Comparison of ENCODE assay signal across 1 cellular context in the genomic region with DNA sequence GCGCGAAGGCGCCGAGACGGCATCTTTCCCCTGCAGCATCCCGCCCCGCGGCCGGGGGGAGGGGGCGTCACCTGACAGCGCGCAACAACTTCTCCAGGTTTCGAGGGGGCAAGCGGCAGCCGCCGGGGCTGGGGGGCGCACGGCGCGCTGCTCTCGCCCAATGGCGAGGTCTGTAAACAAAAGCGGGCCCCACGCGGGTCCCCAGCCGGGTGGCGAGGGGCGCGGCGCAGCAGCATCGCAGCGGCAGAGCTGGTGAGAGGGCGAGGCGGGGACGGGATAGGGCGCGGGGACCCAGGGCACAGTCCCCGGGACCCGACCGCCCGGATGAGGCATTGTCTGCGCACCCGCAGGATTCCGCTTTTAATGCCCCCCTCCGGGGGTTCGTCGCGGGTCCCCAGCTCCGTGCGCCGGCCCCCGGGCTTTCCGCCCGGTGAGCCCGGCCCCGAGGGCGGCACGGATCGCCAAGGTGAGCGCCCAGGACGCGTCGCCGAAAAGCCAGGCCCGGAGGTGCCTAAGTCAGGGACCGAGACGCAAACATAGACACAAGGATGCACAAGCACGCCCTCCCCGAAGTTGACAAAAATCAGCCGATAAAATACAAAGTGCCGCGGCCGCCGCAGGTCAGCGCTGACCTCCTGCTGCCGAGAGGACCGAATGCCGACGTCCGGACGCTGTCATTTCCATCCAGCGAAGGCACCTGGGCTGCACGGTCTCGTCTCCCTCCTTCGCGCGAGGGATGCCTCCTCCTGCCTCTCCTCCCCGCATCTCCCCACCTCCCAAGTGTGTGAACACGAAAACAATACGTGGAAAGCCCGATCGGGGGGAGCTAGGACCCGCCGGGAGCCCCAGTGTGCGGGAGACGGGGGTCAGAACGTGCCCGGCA.
TF ChIP-seq lines count a peak whose summit lies in the region.

No MANE protein-coding gene starts in this region.

TF ChIP-seq in HEK293, 187 proteins besides CTCF, POLR2A, EP300 and RAD21 (continued from another document):
- TF ChIP-seq, protein P1, sequence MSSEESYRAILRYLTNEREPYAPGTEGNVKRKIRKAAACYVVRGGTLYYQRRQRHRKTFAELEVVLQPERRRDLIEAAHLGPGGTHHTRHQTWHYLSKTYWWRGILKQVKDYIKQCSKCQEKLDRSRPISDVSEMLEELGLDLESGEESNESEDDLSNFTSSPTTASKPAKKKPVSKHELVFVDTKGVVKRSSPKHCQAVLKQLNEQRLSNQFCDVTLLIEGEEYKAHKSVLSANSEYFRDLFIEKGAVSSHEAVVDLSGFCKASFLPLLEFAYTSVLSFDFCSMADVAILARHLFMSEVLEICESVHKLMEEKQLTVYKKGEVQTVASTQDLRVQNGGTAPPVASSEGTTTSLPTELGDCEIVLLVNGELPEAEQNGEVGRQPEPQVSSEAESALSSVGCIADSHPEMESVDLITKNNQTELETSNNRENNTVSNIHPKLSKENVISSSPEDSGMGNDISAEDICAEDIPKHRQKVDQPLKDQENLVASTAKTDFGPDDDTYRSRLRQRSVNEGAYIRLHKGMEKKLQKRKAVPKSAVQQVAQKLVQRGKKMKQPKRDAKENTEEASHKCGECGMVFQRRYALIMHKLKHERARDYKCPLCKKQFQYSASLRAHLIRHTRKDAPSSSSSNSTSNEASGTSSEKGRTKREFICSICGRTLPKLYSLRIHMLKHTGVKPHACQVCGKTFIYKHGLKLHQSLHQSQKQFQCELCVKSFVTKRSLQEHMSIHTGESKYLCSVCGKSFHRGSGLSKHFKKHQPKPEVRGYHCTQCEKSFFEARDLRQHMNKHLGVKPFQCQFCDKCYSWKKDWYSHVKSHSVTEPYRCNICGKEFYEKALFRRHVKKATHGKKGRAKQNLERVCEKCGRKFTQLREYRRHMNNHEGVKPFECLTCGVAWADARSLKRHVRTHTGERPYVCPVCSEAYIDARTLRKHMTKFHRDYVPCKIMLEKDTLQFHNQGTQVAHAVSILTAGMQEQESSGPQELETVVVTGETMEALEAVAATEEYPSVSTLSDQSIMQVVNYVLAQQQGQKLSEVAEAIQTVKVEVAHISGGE (tag by site-specific recombination; conservative IDR thresholded peaks at IDR 0.05; ENCODE audit: low read depth), result peak; percentile 46
- TF ChIP-seq, protein P2, sequence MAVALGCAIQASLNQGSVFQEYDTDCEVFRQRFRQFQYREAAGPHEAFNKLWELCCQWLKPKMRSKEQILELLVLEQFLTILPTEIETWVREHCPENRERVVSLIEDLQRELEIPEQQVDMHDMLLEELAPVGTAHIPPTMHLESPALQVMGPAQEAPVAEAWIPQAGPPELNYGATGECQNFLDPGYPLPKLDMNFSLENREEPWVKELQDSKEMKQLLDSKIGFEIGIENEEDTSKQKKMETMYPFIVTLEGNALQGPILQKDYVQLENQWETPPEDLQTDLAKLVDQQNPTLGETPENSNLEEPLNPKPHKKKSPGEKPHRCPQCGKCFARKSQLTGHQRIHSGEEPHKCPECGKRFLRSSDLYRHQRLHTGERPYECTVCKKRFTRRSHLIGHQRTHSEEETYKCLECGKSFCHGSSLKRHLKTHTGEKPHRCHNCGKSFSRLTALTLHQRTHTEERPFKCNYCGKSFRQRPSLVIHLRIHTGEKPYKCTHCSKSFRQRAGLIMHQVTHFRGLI (tag by site-specific recombination; IDR thresholded peaks at IDR 0.05), result no peak
- TF ChIP-seq ZSCAN16 (tag by site-specific recombination; IDR thresholded peaks at IDR 0.05) (0 out of 2 replicates have a peak, but pooled peaks have one; percentile 51), ZFP69B (tag by site-specific recombination; IDR thresholded peaks at IDR 0.05) (0 out of 2 replicates have a peak, but pooled peaks have one; percentile 12), WT1 (tag by site-specific recombination; IDR thresholded peaks at IDR 0.05) (peak; percentile 51; the same call in 1 of the 2 replicates), SP2 (tag by site-specific recombination; IDR thresholded peaks at IDR 0.05) (peak; percentile 35; the same call in 1 of the 2 replicates), ZNF274 (IDR thresholded peaks at IDR 0.05; ENCODE audit: low read length) (no peak), ZNF274 (tag by site-specific recombination; IDR thresholded peaks at IDR 0.05; ENCODE audit: borderline replicate concordance) (no peak), ZNF391 (tag by site-specific recombination; IDR thresholded peaks at IDR 0.05; ENCODE audit: borderline replicate concordance, low read depth) (no peak), ZBTB20 (tag by site-specific recombination; IDR thresholded peaks at IDR 0.05) (peak; percentile 79), ZNF169 (tag by site-specific recombination; IDR thresholded peaks at IDR 0.05) (0 out of 2 replicates have a peak, but pooled peaks have one; percentile 9), REPIN1 (tag by site-specific recombination; IDR thresholded peaks at IDR 0.05; ENCODE audit: low read depth) (0 out of 2 replicates have a peak, but pooled peaks have one; percentile 42), KLF8 (tag by site-specific recombination; IDR thresholded peaks at IDR 0.05) (peak; percentile 48; the same call in 1 of the 2 replicates), GLIS1 (tag by site-specific recombination; IDR thresholded peaks at IDR 0.05) (peak; percentile 73), ZSCAN23 (tag by site-specific recombination; IDR thresholded peaks at IDR 0.05) (peak; percentile 91)
- TF ChIP-seq, protein P3, sequence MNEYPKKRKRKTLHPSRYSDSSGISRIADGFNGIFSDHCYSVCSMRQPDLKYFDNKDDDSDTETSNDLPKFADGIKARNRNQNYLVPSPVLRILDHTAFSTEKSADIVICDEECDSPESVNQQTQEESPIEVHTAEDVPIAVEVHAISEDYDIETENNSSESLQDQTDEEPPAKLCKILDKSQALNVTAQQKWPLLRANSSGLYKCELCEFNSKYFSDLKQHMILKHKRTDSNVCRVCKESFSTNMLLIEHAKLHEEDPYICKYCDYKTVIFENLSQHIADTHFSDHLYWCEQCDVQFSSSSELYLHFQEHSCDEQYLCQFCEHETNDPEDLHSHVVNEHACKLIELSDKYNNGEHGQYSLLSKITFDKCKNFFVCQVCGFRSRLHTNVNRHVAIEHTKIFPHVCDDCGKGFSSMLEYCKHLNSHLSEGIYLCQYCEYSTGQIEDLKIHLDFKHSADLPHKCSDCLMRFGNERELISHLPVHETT (tag by site-specific recombination; IDR thresholded peaks at IDR 0.05), result peak; percentile 74
